8 cellular contexts compared by ENCODE assay signal in genomic region chr4:118981839-118982381, GRCh38.
A peak's percentile ranks its signal among the peaks of the same experiment; 100 is the strongest.
DNase-seq lines count a peak whose midpoint lies in the region; ATAC-seq and FAIRE-seq lines count a peak whose summit lies in the region.

No MANE protein-coding gene starts in this region.

- peak; percentile 90 for FAIRE-seq in G401.6 (lab: Jason Lieb, UNC)

- DNase-seq in HuH-7.5 (ENCODE audit: low spot score) = peak; percentile 32
- DNase-seq in RPMI7951 (ENCODE audit: low read depth) = peak; percentile 70
- peak; percentile 28 for DNase-seq in activated naive CD4-positive, alpha-beta T cell treated with Interleukin-2 at 50 U/mL for 16 hours
- DNase-seq in glomerular endothelial cell (ENCODE audit: extremely low read depth, low read depth, low spot score) = peak; percentile 55
- peak; percentile 79 for DNase-seq in pons (ENCODE audit: low spot score)
- no peak for DNase-seq in OCI-M2 (lab: John Stamatoyannopoulos, UW; ENCODE audit: unreplicated experiment)

- ATAC-seq in GM21528 (IDR thresholded peaks at IDR 0.05; ENCODE audit: low FRiP score, unreplicated experiment) = peak; percentile 86
